In genomic region chr5:154384480-154385235, GRCh38 we compare ENCODE assay signal across 2 cellular contexts.
TF ChIP-seq lines count a peak whose summit lies in the region.

No MANE protein-coding gene starts in this region.

TF ChIP-seq in HEK293, 187 proteins besides CTCF, POLR2A, EP300 and RAD21 (continued from another document):
- no peak for TF ChIP-seq ZNF830 (tag by site-specific recombination; IDR thresholded peaks at IDR 0.05; ENCODE audit: low read depth)

TF ChIP-seq in SK-N-SH treated with all-trans-retinoic acid at 6 μM for 48 hours, 23 proteins besides CTCF, POLR2A, EP300 and RAD21 (continued from another document):
- TF ChIP-seq, protein P1, sequence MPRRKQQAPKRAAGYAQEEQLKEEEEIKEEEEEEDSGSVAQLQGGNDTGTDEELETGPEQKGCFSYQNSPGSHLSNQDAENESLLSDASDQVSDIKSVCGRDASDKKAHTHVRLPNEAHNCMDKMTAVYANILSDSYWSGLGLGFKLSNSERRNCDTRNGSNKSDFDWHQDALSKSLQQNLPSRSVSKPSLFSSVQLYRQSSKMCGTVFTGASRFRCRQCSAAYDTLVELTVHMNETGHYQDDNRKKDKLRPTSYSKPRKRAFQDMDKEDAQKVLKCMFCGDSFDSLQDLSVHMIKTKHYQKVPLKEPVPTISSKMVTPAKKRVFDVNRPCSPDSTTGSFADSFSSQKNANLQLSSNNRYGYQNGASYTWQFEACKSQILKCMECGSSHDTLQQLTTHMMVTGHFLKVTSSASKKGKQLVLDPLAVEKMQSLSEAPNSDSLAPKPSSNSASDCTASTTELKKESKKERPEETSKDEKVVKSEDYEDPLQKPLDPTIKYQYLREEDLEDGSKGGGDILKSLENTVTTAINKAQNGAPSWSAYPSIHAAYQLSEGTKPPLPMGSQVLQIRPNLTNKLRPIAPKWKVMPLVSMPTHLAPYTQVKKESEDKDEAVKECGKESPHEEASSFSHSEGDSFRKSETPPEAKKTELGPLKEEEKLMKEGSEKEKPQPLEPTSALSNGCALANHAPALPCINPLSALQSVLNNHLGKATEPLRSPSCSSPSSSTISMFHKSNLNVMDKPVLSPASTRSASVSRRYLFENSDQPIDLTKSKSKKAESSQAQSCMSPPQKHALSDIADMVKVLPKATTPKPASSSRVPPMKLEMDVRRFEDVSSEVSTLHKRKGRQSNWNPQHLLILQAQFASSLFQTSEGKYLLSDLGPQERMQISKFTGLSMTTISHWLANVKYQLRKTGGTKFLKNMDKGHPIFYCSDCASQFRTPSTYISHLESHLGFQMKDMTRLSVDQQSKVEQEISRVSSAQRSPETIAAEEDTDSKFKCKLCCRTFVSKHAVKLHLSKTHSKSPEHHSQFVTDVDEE (CRISPR knock-in tag; IDR thresholded peaks at IDR 0.05): no peak
- TF ChIP-seq TCF4 (CRISPR knock-in tag; IDR thresholded peaks at IDR 0.05; ENCODE audit: borderline replicate concordance) (no peak), RARB (CRISPR knock-in tag; IDR thresholded peaks at IDR 0.05) (no peak), ESRRG (CRISPR knock-in tag; IDR thresholded peaks at IDR 0.05) (no peak), OSR1 (CRISPR knock-in tag; IDR thresholded peaks at IDR 0.05) (no peak), SNAI2 (CRISPR knock-in tag; IDR thresholded peaks at IDR 0.05) (no peak), ZFP3 (CRISPR knock-in tag; IDR thresholded peaks at IDR 0.05) (no peak), ZNF565 (CRISPR knock-in tag; conservative IDR thresholded peaks at IDR 0.05; ENCODE audit: low read depth) (no peak)
- TF ChIP-seq, protein P2, sequence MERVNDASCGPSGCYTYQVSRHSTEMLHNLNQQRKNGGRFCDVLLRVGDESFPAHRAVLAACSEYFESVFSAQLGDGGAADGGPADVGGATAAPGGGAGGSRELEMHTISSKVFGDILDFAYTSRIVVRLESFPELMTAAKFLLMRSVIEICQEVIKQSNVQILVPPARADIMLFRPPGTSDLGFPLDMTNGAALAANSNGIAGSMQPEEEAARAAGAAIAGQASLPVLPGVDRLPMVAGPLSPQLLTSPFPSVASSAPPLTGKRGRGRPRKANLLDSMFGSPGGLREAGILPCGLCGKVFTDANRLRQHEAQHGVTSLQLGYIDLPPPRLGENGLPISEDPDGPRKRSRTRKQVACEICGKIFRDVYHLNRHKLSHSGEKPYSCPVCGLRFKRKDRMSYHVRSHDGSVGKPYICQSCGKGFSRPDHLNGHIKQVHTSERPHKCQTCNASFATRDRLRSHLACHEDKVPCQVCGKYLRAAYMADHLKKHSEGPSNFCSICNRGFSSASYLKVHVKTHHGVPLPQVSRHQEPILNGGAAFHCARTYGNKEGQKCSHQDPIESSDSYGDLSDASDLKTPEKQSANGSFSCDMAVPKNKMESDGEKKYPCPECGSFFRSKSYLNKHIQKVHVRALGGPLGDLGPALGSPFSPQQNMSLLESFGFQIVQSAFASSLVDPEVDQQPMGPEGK (CRISPR knock-in tag; IDR thresholded peaks at IDR 0.05; ENCODE audit: borderline replicate concordance): no peak
TF ChIP-seq in SK-N-SH treated with all-trans-retinoic acid at 6 μM for 48 hours: peak in this region for 0.
